18 cellular contexts compared by ENCODE assay signal in the genomic region with DNA sequence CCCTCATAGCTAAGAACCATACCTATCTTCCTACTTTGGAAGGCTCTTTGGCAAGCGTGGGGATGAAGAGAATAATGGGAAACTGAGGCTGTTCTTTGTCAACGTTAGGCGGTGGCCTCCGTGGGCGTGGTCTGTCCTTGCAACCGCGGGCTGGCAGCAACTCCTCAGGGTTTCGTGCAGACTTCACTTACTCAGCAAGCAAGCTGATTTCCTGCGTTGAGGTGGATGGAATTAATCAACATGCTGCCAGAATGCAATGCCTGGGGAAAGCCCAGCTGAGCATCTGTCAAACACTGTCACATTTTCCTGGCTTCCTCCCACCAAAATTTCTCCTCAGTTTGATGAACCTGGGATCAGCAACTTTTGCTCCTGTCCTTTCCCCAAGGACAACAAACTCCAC. TPM values are rescaled to one million over a fixed set of nuclear protein-coding genes. Genes with fewer than 3 reads are reported as not detected.
DNase-seq lines count a peak whose midpoint lies in the region; ATAC-seq and TF ChIP-seq lines count a peak whose summit lies in the region.
"Had no signal": no experiment of that assay in that cellular context is flagged by ENCODE, and none has a peak within 500 bp of the region (broad histone marks: within the 10 kb centered on the region; RNA-seq: fewer than 3 reads in every experiment).

No MANE protein-coding gene starts in this region.

- H3K27me3 Mint-ChIP-seq in stimulated activated naive CD8-positive, alpha-beta T cell treated with anti-CD3 and anti-CD28 coated beads, Interleukin-15, amount 100 ng/mL, for 72 hours, result peaks cover 55% of the 10 kb centered on the region

- H3K27ac Mint-ChIP-seq in stimulated activated naive CD8-positive, alpha-beta T cell treated with anti-CD3 and anti-CD28 coated beads, Interleukin-15, amount 100 ng/mL, for 72 hours, result no peak overlapping the region
- H3K27ac Mint-ChIP-seq: CD4-positive, alpha-beta T cell; dendritic cell treated with granulocyte-macrophage colony-stimulating factor and Interleukin-4, amounts not matched to agents 40 ng/mL and 50 ng/mL, for 4 days had no signal

- H3K9me3 Mint-ChIP-seq in stimulated activated naive CD8-positive, alpha-beta T cell treated with anti-CD3 and anti-CD28 coated beads, Interleukin-15, amount 100 ng/mL, for 72 hours, result no peaks in the 10 kb centered on the region
- H3K9me3 Mint-ChIP-seq: CD4-positive, alpha-beta T cell; dendritic cell treated with granulocyte-macrophage colony-stimulating factor and Interleukin-4, amounts not matched to agents 40 ng/mL and 50 ng/mL, for 4 days had no signal

- peak; percentile 47 for ATAC-seq in foreskin keratinocyte
- ATAC-seq in stimulated activated naive CD8-positive, alpha-beta T cell treated with anti-CD3 and anti-CD28 coated beads, Interleukin-15, amount 100 ng/mL, for 72 hours, result peak; percentile 69
- ATAC-seq in GM21447 (IDR thresholded peaks at IDR 0.05; ENCODE audit: unreplicated experiment), result no peak
- ATAC-seq: HCT116, mucosa of descending colon had no signal

- peaks cover 51% of the 10 kb centered on the region for H3K4me1 Mint-ChIP-seq in stimulated activated naive CD8-positive, alpha-beta T cell treated with anti-CD3 and anti-CD28 coated beads, Interleukin-15, amount 100 ng/mL, for 72 hours

- DNase-seq in stimulated activated naive CD4-positive, alpha-beta T cell treated with Interleukin-2 at 50 U/mL for 16 hours (lab: John Stamatoyannopoulos, UW), result peak; percentile 8
- no peak for DNase-seq in stimulated activated naive CD4-positive, alpha-beta T cell (lab: John Stamatoyannopoulos, UW)
- DNase-seq in activated CD4-positive, alpha-beta T cell treated with anti-CD3 and anti-CD28 coated beads, Interleukin-2, amount 50 U/mL, for 4 hours, result peak; percentile 2 to 8
- DNase-seq in foreskin keratinocyte (no peak), A172 (ENCODE audit: low spot score) (no peak), caudate nucleus (lab: John Stamatoyannopoulos, UW) (no peak)
- peak in 1 of 2 donors; percentile 62 for DNase-seq in stimulated activated naive CD8-positive, alpha-beta T cell treated with anti-CD3 and anti-CD28 coated beads, Interleukin-15, amount 100 ng/mL, for 72 hours
- DNase-seq: amygdala; CD4-positive, alpha-beta T cell; mucosa of descending colon; NCI-H2227 treated with DMSO at 0.1 percent for 48 hours; posterior cingulate gyrus had no signal

- H3K27ac ChIP-seq in foreskin keratinocyte (no peak overlapping the region), caudate nucleus (ENCODE audit: low read depth, low read length) (no peak overlapping the region)

- no peak for TF ChIP-seq CTCF in foreskin keratinocyte (conservative IDR thresholded peaks at IDR 0.05)

- peak overlapping the region; percentile 42 to 57 for H3K4me3 Mint-ChIP-seq in stimulated activated naive CD8-positive, alpha-beta T cell treated with anti-CD3 and anti-CD28 coated beads, Interleukin-15, amount 100 ng/mL, for 72 hours
- H3K4me3 Mint-ChIP-seq: CD4-positive, alpha-beta T cell; dendritic cell treated with granulocyte-macrophage colony-stimulating factor and Interleukin-4, amounts not matched to agents 40 ng/mL and 50 ng/mL, for 4 days had no signal

- peaks cover 61% of the 10 kb centered on the region for H3K27me3 ChIP-seq in foreskin keratinocyte

- H3K4me1 ChIP-seq in foreskin keratinocyte, result no peaks in the 10 kb centered on the region

RNA-seq across cellular contexts. Expression of gene IL17F, which starts 9.2 kb away (rescaled TPM):
- total RNA-seq in foreskin keratinocyte, result not detected in 2 replicates
- polyA plus RNA-seq in foreskin keratinocyte, result not detected in 2 replicates
- not detected in 2 replicates for total RNA-seq in A172 (2014; rRNA removed; shearing (Covaris generic))
- total RNA-seq: CD4-positive, alpha-beta T cell; fibroblast of villous mesenchyme; HT-29; mucosa of descending colon; OCI-LY7 had no signal

RNA-seq across cellular contexts. Expression of gene MCM3, which starts 31.0 kb away (rescaled TPM):
- 125 and 134 TPM in 2 replicates for total RNA-seq in foreskin keratinocyte
- polyA plus RNA-seq in foreskin keratinocyte, result 71.5 and 88.1 TPM in 2 replicates
- 163 and 198 TPM in 2 replicates for total RNA-seq in A172 (2014; rRNA removed; shearing (Covaris generic))

Comparison
In these comparisons a context has a peak if more than half of its experiments do, and no peak if none do; other contexts are left out.
1. DNase-seq: peak in stimulated activated naive CD4-positive, alpha-beta T cell treated with Interleukin-2 at 50 U/mL for 16 hours (single experiment) and activated CD4-positive, alpha-beta T cell treated with anti-CD3 and anti-CD28 coated beads, Interleukin-2, amount 50 U/mL, for 4 hours (2 of 2); none in stimulated activated naive CD4-positive, alpha-beta T cell (0 of 6), foreskin keratinocyte (0 of 2), A172 (single experiment) and caudate nucleus (0 of 61).